In the genomic region with DNA sequence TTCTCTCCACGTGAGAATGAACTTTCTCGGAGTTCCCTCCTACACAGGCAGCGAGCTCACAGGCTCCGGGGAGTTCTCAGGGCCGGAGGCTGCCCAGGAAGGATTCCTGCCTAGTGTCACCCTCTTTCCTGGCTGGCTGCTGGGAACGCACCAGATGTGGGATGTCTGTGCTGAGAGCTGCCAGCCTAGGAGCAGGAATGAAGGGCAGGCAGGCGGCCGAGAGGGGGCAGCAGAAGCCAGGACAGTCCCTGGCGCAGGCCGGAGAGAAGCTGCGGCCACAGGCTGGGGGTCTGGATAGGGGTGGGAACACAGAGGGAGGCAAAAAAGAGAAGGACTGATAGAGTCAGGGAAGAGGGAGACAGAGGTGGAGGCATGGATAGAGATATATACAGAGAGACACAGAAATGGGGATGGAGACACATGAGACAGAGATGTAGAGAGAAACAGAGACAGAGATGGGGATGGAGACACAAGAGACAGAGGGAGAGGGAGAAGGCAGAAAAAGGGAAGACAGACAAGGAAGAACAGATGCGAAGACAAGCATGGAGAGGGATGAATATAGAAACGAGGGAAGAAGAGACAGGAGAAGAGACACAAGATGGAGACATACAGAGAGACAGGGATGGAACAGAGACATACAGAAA, we compare ENCODE assay signal across 1 cellular context.
TF ChIP-seq lines count a peak whose summit lies in the region.

No MANE protein-coding gene starts in this region.

TF ChIP-seq in K562, 482 proteins besides CTCF, POLR2A, EP300 and RAD21 (continued from another document):
- TF ChIP-seq, protein P1, sequence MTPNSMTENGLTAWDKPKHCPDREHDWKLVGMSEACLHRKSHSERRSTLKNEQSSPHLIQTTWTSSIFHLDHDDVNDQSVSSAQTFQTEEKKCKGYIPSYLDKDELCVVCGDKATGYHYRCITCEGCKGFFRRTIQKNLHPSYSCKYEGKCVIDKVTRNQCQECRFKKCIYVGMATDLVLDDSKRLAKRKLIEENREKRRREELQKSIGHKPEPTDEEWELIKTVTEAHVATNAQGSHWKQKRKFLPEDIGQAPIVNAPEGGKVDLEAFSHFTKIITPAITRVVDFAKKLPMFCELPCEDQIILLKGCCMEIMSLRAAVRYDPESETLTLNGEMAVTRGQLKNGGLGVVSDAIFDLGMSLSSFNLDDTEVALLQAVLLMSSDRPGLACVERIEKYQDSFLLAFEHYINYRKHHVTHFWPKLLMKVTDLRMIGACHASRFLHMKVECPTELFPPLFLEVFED (CRISPR knock-in tag; conservative IDR thresholded peaks at IDR 0.05) = 0 out of 2 replicates have a peak, but pooled peaks have one; percentile 9
- TF ChIP-seq ARID2 (IDR thresholded peaks at IDR 0.05) = peak; percentile 74
- TF ChIP-seq, protein P2, sequence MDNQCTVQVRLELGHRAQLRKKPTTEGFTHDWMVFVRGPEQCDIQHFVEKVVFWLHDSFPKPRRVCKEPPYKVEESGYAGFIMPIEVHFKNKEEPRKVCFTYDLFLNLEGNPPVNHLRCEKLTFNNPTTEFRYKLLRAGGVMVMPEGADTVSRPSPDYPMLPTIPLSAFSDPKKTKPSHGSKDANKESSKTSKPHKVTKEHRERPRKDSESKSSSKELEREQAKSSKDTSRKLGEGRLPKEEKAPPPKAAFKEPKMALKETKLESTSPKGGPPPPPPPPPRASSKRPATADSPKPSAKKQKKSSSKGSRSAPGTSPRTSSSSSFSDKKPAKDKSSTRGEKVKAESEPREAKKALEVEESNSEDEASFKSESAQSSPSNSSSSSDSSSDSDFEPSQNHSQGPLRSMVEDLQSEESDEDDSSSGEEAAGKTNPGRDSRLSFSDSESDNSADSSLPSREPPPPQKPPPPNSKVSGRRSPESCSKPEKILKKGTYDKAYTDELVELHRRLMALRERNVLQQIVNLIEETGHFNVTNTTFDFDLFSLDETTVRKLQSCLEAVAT (IDR thresholded peaks at IDR 0.05) = 0 out of 4 replicates have a peak, but pooled peaks of 1 of the 2 experiments have one; percentile 23
- TF ChIP-seq, protein P3, sequence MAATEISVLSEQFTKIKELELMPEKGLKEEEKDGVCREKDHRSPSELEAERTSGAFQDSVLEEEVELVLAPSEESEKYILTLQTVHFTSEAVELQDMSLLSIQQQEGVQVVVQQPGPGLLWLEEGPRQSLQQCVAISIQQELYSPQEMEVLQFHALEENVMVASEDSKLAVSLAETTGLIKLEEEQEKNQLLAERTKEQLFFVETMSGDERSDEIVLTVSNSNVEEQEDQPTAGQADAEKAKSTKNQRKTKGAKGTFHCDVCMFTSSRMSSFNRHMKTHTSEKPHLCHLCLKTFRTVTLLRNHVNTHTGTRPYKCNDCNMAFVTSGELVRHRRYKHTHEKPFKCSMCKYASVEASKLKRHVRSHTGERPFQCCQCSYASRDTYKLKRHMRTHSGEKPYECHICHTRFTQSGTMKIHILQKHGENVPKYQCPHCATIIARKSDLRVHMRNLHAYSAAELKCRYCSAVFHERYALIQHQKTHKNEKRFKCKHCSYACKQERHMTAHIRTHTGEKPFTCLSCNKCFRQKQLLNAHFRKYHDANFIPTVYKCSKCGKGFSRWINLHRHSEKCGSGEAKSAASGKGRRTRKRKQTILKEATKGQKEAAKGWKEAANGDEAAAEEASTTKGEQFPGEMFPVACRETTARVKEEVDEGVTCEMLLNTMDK (IDR thresholded peaks at IDR 0.05; ENCODE audit: borderline replicate concordance, insufficient read depth, low read depth, low read length, poor library complexity, severe bottlenecking) = peak; percentile 11
- 0 out of 2 replicates have a peak, but pooled peaks have one; percentile 47 for TF ChIP-seq CC2D1A (IDR thresholded peaks at IDR 0.05)
- TF ChIP-seq SMC3 (conservative IDR thresholded peaks at IDR 0.05; ENCODE audit: insufficient read depth, low read depth, low read length) = peak; percentile 56; the same call in 1 of the 2 replicates
- no peak for TF ChIP-seq GTF2F1 (IDR thresholded peaks at IDR 0.05; ENCODE audit: low read depth, low read length)
